Comparison of ENCODE assay signal across 15 cellular contexts in the genomic region with DNA sequence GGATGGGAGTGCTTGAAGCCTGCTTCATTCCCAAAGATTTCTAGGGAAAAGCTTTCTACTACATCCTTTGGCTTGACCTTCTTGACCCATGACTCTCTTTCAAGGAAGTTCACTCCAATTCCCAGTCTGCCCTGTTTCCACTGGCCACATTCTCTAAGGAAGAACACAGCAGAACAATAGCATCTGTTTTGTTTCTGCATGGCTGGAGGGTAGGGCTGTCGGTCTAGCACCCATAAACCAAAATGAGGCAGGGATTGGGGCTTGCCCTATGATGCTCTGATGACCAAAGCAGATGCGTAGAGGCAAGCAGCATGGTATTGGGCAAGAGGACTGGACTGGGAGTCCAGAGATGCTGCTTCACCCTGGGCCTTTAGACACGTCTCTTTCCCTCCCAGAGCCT. TPM values are rescaled to one million over a fixed set of nuclear protein-coding genes. Genes with fewer than 3 reads are reported as not detected.
DNase-seq lines count a peak whose midpoint lies in the region; ATAC-seq and TF ChIP-seq lines count a peak whose summit lies in the region.
"Had no signal": no experiment of that assay in that cellular context is flagged by ENCODE, and none has a peak within 500 bp of the region (broad histone marks: within the 10 kb centered on the region; RNA-seq: fewer than 3 reads in every experiment).

No MANE protein-coding gene starts in this region.

- H3K4me3 Mint-ChIP-seq in activated CD4-positive, alpha-beta T cell treated with anti-CD3 and anti-CD28 coated beads for 36 hours, result peak overlapping the region; percentile 76
- peak overlapping the region; percentile 80 to 82 for H3K4me3 Mint-ChIP-seq in effector memory CD8-positive, alpha-beta T cell
- peak overlapping the region; percentile 66 to 80 (median 76) for H3K4me3 Mint-ChIP-seq in nephron

- peaks cover 7% of the 10 kb centered on the region for H3K4me1 Mint-ChIP-seq in activated CD4-positive, alpha-beta T cell treated with anti-CD3 and anti-CD28 coated beads for 36 hours
- H3K4me1 Mint-ChIP-seq in effector memory CD8-positive, alpha-beta T cell (ENCODE audit: low read depth in 2 of 2), result peaks cover 13 to 14% of the 10 kb centered on the region in 2 donors
- peaks cover 33% of the 10 kb centered on the region for H3K4me1 Mint-ChIP-seq in nephron

- peaks cover 5% of the 10 kb centered on the region for H3K27me3 Mint-ChIP-seq in activated CD4-positive, alpha-beta T cell treated with anti-CD3 and anti-CD28 coated beads for 36 hours
- no peaks in the 10 kb centered on the region for H3K27me3 Mint-ChIP-seq in effector memory CD8-positive, alpha-beta T cell
- peaks cover 3% of the 10 kb centered on the region for H3K27me3 Mint-ChIP-seq in nephron (ENCODE audit: low read depth)

- POLR2A ChIA-PET in activated CD4-positive, alpha-beta T cell treated with anti-CD3 and anti-CD28 coated beads for 36 hours (lab: Charles Lee), result interaction anchor here (0.6 kb wide), 1 partner anchor 113 kb away, joined by 3 read pairs; no protein-coding TSS in a partner anchor

- H3K36me3 Mint-ChIP-seq in activated CD4-positive, alpha-beta T cell treated with anti-CD3 and anti-CD28 coated beads for 36 hours (ENCODE audit: low read depth), result no peaks in the 10 kb centered on the region
- H3K36me3 Mint-ChIP-seq in effector memory CD8-positive, alpha-beta T cell (ENCODE audit: insufficient read depth), result peaks cover 12% of the 10 kb centered on the region
- peaks cover 35% of the 10 kb centered on the region for H3K36me3 Mint-ChIP-seq in nephron (ENCODE audit: low read depth)

- DNase-seq in activated CD4-positive, alpha-beta T cell treated with anti-CD3 and anti-CD28 coated beads for 36 hours, result no peak
- DNase-seq in activated CD4-positive, alpha-beta T cell treated with anti-CD3 and anti-CD28 coated beads, Interleukin-2, amount 50 U/mL, for 48 hours, result no peak
- DNase-seq in RKO (ENCODE audit: low spot score) (peak; percentile 51), Right ventricle myocardium inferior (ENCODE audit: missing footprints) (no peak), SKM-1 treated with dmso at 0.1 percent for 144 hours (lab: John Stamatoyannopoulos, UW; ENCODE audit: unreplicated experiment) (no peak)
- no peak for DNase-seq in effector memory CD8-positive, alpha-beta T cell
- no peak for DNase-seq in stimulated activated CD4-positive, alpha-beta T cell treated with anti-CD3 and anti-CD28 coated beads, Interleukin-4, amount 100 ng/mL, for 24 hours
- DNase-seq: activated CD8-positive, alpha-beta memory T cell treated with anti-CD3 and anti-CD28 coated beads, Interleukin-2, amount 50 U/mL, for 4 hours; GDM1; hypothalamus; NCI-H774; substantia nigra; SW 1271 had no signal

- H3K9me3 Mint-ChIP-seq in activated CD4-positive, alpha-beta T cell treated with anti-CD3 and anti-CD28 coated beads for 36 hours (ENCODE audit: low read depth), result no peaks in the 10 kb centered on the region
- no peaks in the 10 kb centered on the region for H3K9me3 Mint-ChIP-seq in effector memory CD8-positive, alpha-beta T cell
- H3K9me3 Mint-ChIP-seq in nephron, result no peaks in the 10 kb centered on the region

- CTCF ChIA-PET in activated CD4-positive, alpha-beta T cell treated with anti-CD3 and anti-CD28 coated beads for 36 hours (lab: Charles Lee), result interaction anchor here (0.5 to 0.9 kb wide), 2 partner anchors 31 to 53 kb away, joined by 3 read pairs; no protein-coding TSS in a partner anchor

- H3K27ac Mint-ChIP-seq in activated CD4-positive, alpha-beta T cell treated with anti-CD3 and anti-CD28 coated beads for 36 hours, result no peak overlapping the region
- H3K27ac Mint-ChIP-seq in effector memory CD8-positive, alpha-beta T cell, result no peak overlapping the region
- peak overlapping the region; percentile 12 to 62 (median 41) for H3K27ac Mint-ChIP-seq in nephron

- TF ChIP-seq CTCF in nephron (IDR thresholded peaks at IDR 0.05; ENCODE audit: unreplicated experiment in 3 of 3), result no peak

- no peak for ATAC-seq in activated CD4-positive, alpha-beta T cell treated with anti-CD3 and anti-CD28 coated beads for 36 hours
- ATAC-seq in effector memory CD8-positive, alpha-beta T cell (replicated peaks), result no peak
- ATAC-seq in Right ventricle myocardium inferior, result no peak
- ATAC-seq: A549 had no signal

- intact Hi-C loops in activated CD4-positive, alpha-beta T cell treated with anti-CD3 and anti-CD28 coated beads for 36 hours (cut with DNase I, micrococcal nuclease), result loop anchor here in 1 of 2 experiments (2.0 kb wide), 1 partner anchor 683 kb away; a partner anchor contains a TSS
- intact Hi-C loops in Right ventricle myocardium inferior (cut with DNase I), result no loop called here

RNA-seq across cellular contexts. Expression of gene GOLGA2, which starts 24.1 kb away (rescaled TPM):
- total RNA-seq in activated CD4-positive, alpha-beta T cell treated with anti-CD3 and anti-CD28 coated beads for 36 hours, result 10 to 100 TPM; 28.4 to 29.4 TPM
- 76.4 TPM for total RNA-seq in Right ventricle myocardium inferior

RNA-seq across cellular contexts. Expression of gene SWI5, which starts 24.4 kb away (rescaled TPM):
- total RNA-seq in activated CD4-positive, alpha-beta T cell treated with anti-CD3 and anti-CD28 coated beads for 36 hours, result 10 to 100 TPM; 13.1 to 14.1 TPM
- total RNA-seq in Right ventricle myocardium inferior, result 14.9 TPM

RNA-seq across cellular contexts. Expression of gene DNM1, which starts 48.5 kb away (rescaled TPM):
- under 1 TPM; 0.50 to 0.72 TPM for total RNA-seq in activated CD4-positive, alpha-beta T cell treated with anti-CD3 and anti-CD28 coated beads for 36 hours
- 6.1 TPM for total RNA-seq in Right ventricle myocardium inferior

Comparison
In these comparisons a context has a peak if more than half of its experiments do, and no peak if none do; other contexts are left out.
1. H3K27ac Mint-ChIP-seq: peak in nephron (3 of 3); none in activated CD4-positive, alpha-beta T cell treated with anti-CD3 and anti-CD28 coated beads for 36 hours (single experiment) and effector memory CD8-positive, alpha-beta T cell (0 of 2).
2. Peak in every context shown above with its lines, with median percentiles within 50 percentile points of each other: H3K4me3 Mint-ChIP-seq.